Comparison of ENCODE assay signal across 34 cellular contexts in genomic region chr12:74431821-74432220, GRCh38.
"Had no signal": no experiment of that assay in that cellular context is flagged by ENCODE, and none has a peak within 500 bp of the region (broad histone marks: within the 10 kb centered on the region; RNA-seq: fewer than 3 reads in every experiment).

No MANE protein-coding gene starts in this region.

- H3K9me3 Mint-ChIP-seq: activated naive CD4-positive, alpha-beta T cell treated with anti-CD3 and anti-CD28 coated beads for 36 hours; activated T-helper 1 cell treated with anti-CD3 and anti-CD28 coated beads, Interleukin-12 subunit alpha, Interleukin-12 subunit beta, Interleukin-2, Interleukin-4 antibody, amounts not matched to agents 30 ng/mL and 10 ng/mL and 1 ng/mL, durations not matched to agents 14 hours and 24 hours and 36 hours; natural killer cell; neural progenitor cell; T-helper 2 cell treated with Interferon-gamma antibody and Interleukin-4, amounts not matched to agents 5 μg/mL and 100 μg/mL, for 36 hours had no signal

- H3K27ac Mint-ChIP-seq: activated naive CD4-positive, alpha-beta T cell treated with anti-CD3 and anti-CD28 coated beads for 36 hours; activated naive CD8-positive, alpha-beta T cell treated with anti-CD3 and anti-CD28 coated beads for 36 hours; activated T-helper 1 cell treated with anti-CD3 and anti-CD28 coated beads, Interleukin-12 subunit alpha, Interleukin-12 subunit beta, Interleukin-2, Interleukin-4 antibody, amounts not matched to agents 30 ng/mL and 10 ng/mL and 1 ng/mL, durations not matched to agents 14 hours and 24 hours and 36 hours; natural killer cell; neural progenitor cell; T-helper 2 cell treated with Interferon-gamma antibody and Interleukin-4, amounts not matched to agents 5 μg/mL and 100 μg/mL, for 36 hours had no signal

- H3K27me3 Mint-ChIP-seq: activated naive CD8-positive, alpha-beta T cell treated with anti-CD3 and anti-CD28 coated beads for 36 hours had no signal

- H3K4me3 ChIP-seq: adrenal gland, body of pancreas, cardiac muscle cell, colonic mucosa, dorsolateral prefrontal cortex, gastroesophageal sphincter, neural progenitor cell, psoas muscle, sigmoid colon, smooth muscle cell, tibial nerve had no signal

- H3K27ac ChIP-seq: adrenal gland, body of pancreas, cardiac muscle cell, colonic mucosa, dorsolateral prefrontal cortex, gastroesophageal sphincter, neural progenitor cell, parathyroid adenoma, psoas muscle, sigmoid colon, tibial nerve, VCaP had no signal

- H3K4me1 ChIP-seq: body of pancreas, colonic mucosa, gastroesophageal sphincter, neural progenitor cell, parathyroid adenoma, psoas muscle, sigmoid colon, tibial nerve had no signal

- H3K27me3 ChIP-seq: adrenal gland, body of pancreas, cardiac muscle cell, colonic mucosa, gastroesophageal sphincter, neural progenitor cell, sigmoid colon, tibial nerve had no signal

- H3K36me3 Mint-ChIP-seq: activated naive CD8-positive, alpha-beta T cell treated with anti-CD3 and anti-CD28 coated beads for 36 hours; natural killer cell; neural progenitor cell had no signal

- ATAC-seq: body of pancreas, gastroesophageal sphincter, natural killer cell, psoas muscle had no signal

- H3K4me1 Mint-ChIP-seq: activated naive CD8-positive, alpha-beta T cell treated with anti-CD3 and anti-CD28 coated beads for 36 hours; natural killer cell; neural progenitor cell had no signal

- H3K4me3 Mint-ChIP-seq: activated naive CD4-positive, alpha-beta T cell treated with anti-CD3 and anti-CD28 coated beads for 36 hours; activated naive CD8-positive, alpha-beta T cell treated with anti-CD3 and anti-CD28 coated beads for 36 hours; activated T-helper 1 cell treated with anti-CD3 and anti-CD28 coated beads, Interleukin-12 subunit alpha, Interleukin-12 subunit beta, Interleukin-2, Interleukin-4 antibody, amounts not matched to agents 30 ng/mL and 10 ng/mL and 1 ng/mL, durations not matched to agents 14 hours and 24 hours and 36 hours; natural killer cell; neural progenitor cell; T-helper 2 cell treated with Interferon-gamma antibody and Interleukin-4, amounts not matched to agents 5 μg/mL and 100 μg/mL, for 36 hours had no signal

- H3K9me3 ChIP-seq: adrenal gland, body of pancreas, colonic mucosa, gastroesophageal sphincter, psoas muscle, sigmoid colon, tibial nerve had no signal

- DNase-seq: activated CD4-positive, alpha-beta T cell treated with anti-CD3 and anti-CD28 coated beads for 4 hours; activated CD4-positive, alpha-beta T cell treated with anti-CD3 and anti-CD28 coated beads, Interleukin-2, amount 50 U/mL, for 48 hours; activated CD8-positive, alpha-beta memory T cell treated with anti-CD3 and anti-CD28 coated beads, Interleukin-2, amount 50 U/mL, for 4 hours; activated effector memory CD4-positive, alpha-beta T cell treated with anti-CD3 and anti-CD28 coated beads, Interleukin-2, amount 50 U/mL, for 16 hours; activated naive CD4-positive, alpha-beta T cell treated with anti-CD3 and anti-CD28 coated beads for 36 hours; activated naive CD8-positive, alpha-beta T cell treated with anti-CD3 and anti-CD28 coated beads for 36 hours; activated T-cell treated with anti-CD3 and anti-CD28 coated beads, Interleukin-2, amount 50 U/mL, for 1 hour; adrenal gland; aorta; body of pancreas; cerebellar nuclear complex; colonic mucosa; dorsolateral prefrontal cortex; effector memory CD4-positive, alpha-beta T cell; erythroblast; head of caudate nucleus; hippocampal formation; kidney; natural killer cell; occipital lobe; psoas muscle; sigmoid colon; stimulated activated CD4-positive, alpha-beta T cell treated with anti-CD3 and anti-CD28 coated beads, Interleukin-15, amount 100 ng/mL, for 24 hours; stimulated activated CD4-positive, alpha-beta T cell treated with anti-CD3 and anti-CD28 coated beads, Interleukin-2, amount 100 ng/mL, for 24 hours; stimulated activated naive CD4-positive, alpha-beta T cell treated with Interleukin-2 at 50 U/mL for 16 hours had no signal

- H3K36me3 ChIP-seq: adrenal gland, cardiac muscle cell, colonic mucosa, gastroesophageal sphincter, neural progenitor cell, sigmoid colon, tibial nerve had no signal
